ENCODE assay signal across 9 cellular contexts in genomic region chr13:99894835-99895427, GRCh38.
DNase-seq lines count a peak whose midpoint lies in the region; ATAC-seq and TF ChIP-seq lines count a peak whose summit lies in the region.
"Had no signal": no experiment of that assay in that cellular context is flagged by ENCODE, and none has a peak within 500 bp of the region (broad histone marks: within the 10 kb centered on the region; RNA-seq: fewer than 3 reads in every experiment).

No MANE protein-coding gene starts in this region.

- H3K9me3 Mint-ChIP-seq in stimulated activated naive CD8-positive, alpha-beta T cell treated with anti-CD3 and anti-CD28 coated beads, Interleukin-15, Interleukin-2, amounts not matched to agents 100 ng/mL and 50 ng/mL, for 24 hours: no peaks in the 10 kb centered on the region

- no peak overlapping the region for H3K27ac ChIP-seq in colonic mucosa
- no peak overlapping the region for H3K27ac ChIP-seq in mucosa of rectum (ENCODE audit: low read depth in 2 of 2, low read length in 2 of 2)
- H3K27ac ChIP-seq in aorta (ENCODE audit: low read depth in 1 of 2, low read length in 2 of 2): no peak overlapping the region

- TF ChIP-seq CTCF in colonic mucosa (IDR thresholded peaks at IDR 0.05): no peak

- intact Hi-C loops in colonic mucosa (cut with DNase I): loop anchor here (5.0 kb wide), 1 partner anchor 238 kb away; no protein-coding TSS in a partner anchor
- intact Hi-C loops in aorta (cut with DNase I): no loop called here

- H3K27me3 ChIP-seq in colonic mucosa (peaks cover 26% of the 10 kb centered on the region), mucosa of rectum (ENCODE audit: control insufficient read depth in 2 of 2, insufficient read depth in 2 of 2, low read length in 2 of 2) (peaks cover 6 to 24% of the 10 kb centered on the region in 2 donors), aorta (ENCODE audit: control insufficient read depth in 1 of 2, insufficient read depth in 2 of 2, low read length in 1 of 2) (peaks cover 0 to 3% of the 10 kb centered on the region in 2 donors)

- no peaks in the 10 kb centered on the region for H3K9me3 ChIP-seq in colonic mucosa
- peaks cover 0 to 1% of the 10 kb centered on the region in 2 donors for H3K9me3 ChIP-seq in mucosa of rectum (ENCODE audit: control insufficient read depth in 2 of 2, low read length in 2 of 2)
- H3K9me3 ChIP-seq in aorta (ENCODE audit: control insufficient read depth, low read length): no peaks in the 10 kb centered on the region

- 10 to 11% methylated on average over 30 of the region's 30 CpGs for WGBS in aorta, 2 donors

- H3K4me1 Mint-ChIP-seq in stimulated activated naive CD8-positive, alpha-beta T cell treated with anti-CD3 and anti-CD28 coated beads, Interleukin-15, Interleukin-2, amounts not matched to agents 100 ng/mL and 50 ng/mL, for 24 hours (ENCODE audit: low read depth): peaks cover 11% of the 10 kb centered on the region

- peak overlapping the region; percentile 77 for H3K4me3 Mint-ChIP-seq in stimulated activated naive CD8-positive, alpha-beta T cell treated with anti-CD3 and anti-CD28 coated beads, Interleukin-15, Interleukin-2, amounts not matched to agents 100 ng/mL and 50 ng/mL, for 24 hours

- H3K9ac ChIP-seq in colonic mucosa (ENCODE audit: low read depth in 2 of 2, low read length in 2 of 2) (peak overlapping the region in 1 of 2 donors; percentile 20), mucosa of rectum (ENCODE audit: low read depth in 1 of 2, low read length in 2 of 2) (peak overlapping the region in 1 of 2 donors; percentile 43)

- H3K4me3 ChIP-seq in colonic mucosa: peak overlapping the region; percentile 44
- H3K4me3 ChIP-seq in mucosa of rectum (ENCODE audit: low read length in 2 of 2): peak overlapping the region; percentile 61 to 69
- peak overlapping the region; percentile 0 to 27 for H3K4me3 ChIP-seq in aorta (ENCODE audit: low read length in 2 of 2)

- no peak overlapping the region for H3K27ac Mint-ChIP-seq in stimulated activated naive CD8-positive, alpha-beta T cell treated with anti-CD3 and anti-CD28 coated beads, Interleukin-15, Interleukin-2, amounts not matched to agents 100 ng/mL and 50 ng/mL, for 24 hours

- H3K4me1 ChIP-seq in colonic mucosa: no peaks in the 10 kb centered on the region
- peaks cover 3 to 4% of the 10 kb centered on the region in 2 donors for H3K4me1 ChIP-seq in mucosa of rectum (ENCODE audit: control insufficient read depth in 2 of 2, insufficient read depth in 2 of 2, low read length in 2 of 2)
- no peaks in the 10 kb centered on the region for H3K4me1 ChIP-seq in aorta (ENCODE audit: control insufficient read depth in 1 of 2, insufficient read depth in 2 of 2, low read length in 2 of 2)

- DNase-seq in stimulated activated naive CD8-positive, alpha-beta T cell treated with anti-CD3 and anti-CD28 coated beads, Interleukin-15, Interleukin-2, amounts not matched to agents 100 U/mL and 50 U/mL, for 24 hours: no peak
- DNase-seq in colonic mucosa (no peak), aorta (no peak), H4 (ENCODE audit: low spot score) (no peak), NCI-H82 treated with DMSO at 0.1 percent for 48 hours (lab: John Stamatoyannopoulos, UW; ENCODE audit: unreplicated experiment) (no peak)
- DNase-seq: NCI-H510A had no signal

- no peaks in the 10 kb centered on the region for H3K36me3 Mint-ChIP-seq in stimulated activated naive CD8-positive, alpha-beta T cell treated with anti-CD3 and anti-CD28 coated beads, Interleukin-15, Interleukin-2, amounts not matched to agents 100 ng/mL and 50 ng/mL, for 24 hours (ENCODE audit: low read depth)

- peaks cover 50% of the 10 kb centered on the region for H3K27me3 Mint-ChIP-seq in stimulated activated naive CD8-positive, alpha-beta T cell treated with anti-CD3 and anti-CD28 coated beads, Interleukin-15, Interleukin-2, amounts not matched to agents 100 ng/mL and 50 ng/mL, for 24 hours

- ATAC-seq in stimulated activated naive CD8-positive, alpha-beta T cell treated with anti-CD3 and anti-CD28 coated beads, Interleukin-15, Interleukin-2, amounts not matched to agents 100 U/mL and 50 U/mL, for 24 hours: no peak
- no peak for ATAC-seq in aorta (ENCODE audit: low FRiP score)
- no peak for ATAC-seq in GM21390 (IDR thresholded peaks at IDR 0.05; ENCODE audit: unreplicated experiment)

- H3K36me3 ChIP-seq in colonic mucosa (no peaks in the 10 kb centered on the region), mucosa of rectum (ENCODE audit: control insufficient read depth in 2 of 2, insufficient read depth in 2 of 2, low read length in 2 of 2) (no peaks in the 10 kb centered on the region), aorta (ENCODE audit: control insufficient read depth in 1 of 2, insufficient read depth in 2 of 2, low read length in 1 of 2) (no peaks in the 10 kb centered on the region)

Comparison
In these comparisons a context has a peak if more than half of its experiments do, and no peak if none do; other contexts are left out.
1. H3K4me3 ChIP-seq: peak in every context shown above with its lines; median percentile 65 in mucosa of rectum; 44 in colonic mucosa; 14 in aorta.